ENCODE assay signal across 10 cellular contexts in the genomic region with DNA sequence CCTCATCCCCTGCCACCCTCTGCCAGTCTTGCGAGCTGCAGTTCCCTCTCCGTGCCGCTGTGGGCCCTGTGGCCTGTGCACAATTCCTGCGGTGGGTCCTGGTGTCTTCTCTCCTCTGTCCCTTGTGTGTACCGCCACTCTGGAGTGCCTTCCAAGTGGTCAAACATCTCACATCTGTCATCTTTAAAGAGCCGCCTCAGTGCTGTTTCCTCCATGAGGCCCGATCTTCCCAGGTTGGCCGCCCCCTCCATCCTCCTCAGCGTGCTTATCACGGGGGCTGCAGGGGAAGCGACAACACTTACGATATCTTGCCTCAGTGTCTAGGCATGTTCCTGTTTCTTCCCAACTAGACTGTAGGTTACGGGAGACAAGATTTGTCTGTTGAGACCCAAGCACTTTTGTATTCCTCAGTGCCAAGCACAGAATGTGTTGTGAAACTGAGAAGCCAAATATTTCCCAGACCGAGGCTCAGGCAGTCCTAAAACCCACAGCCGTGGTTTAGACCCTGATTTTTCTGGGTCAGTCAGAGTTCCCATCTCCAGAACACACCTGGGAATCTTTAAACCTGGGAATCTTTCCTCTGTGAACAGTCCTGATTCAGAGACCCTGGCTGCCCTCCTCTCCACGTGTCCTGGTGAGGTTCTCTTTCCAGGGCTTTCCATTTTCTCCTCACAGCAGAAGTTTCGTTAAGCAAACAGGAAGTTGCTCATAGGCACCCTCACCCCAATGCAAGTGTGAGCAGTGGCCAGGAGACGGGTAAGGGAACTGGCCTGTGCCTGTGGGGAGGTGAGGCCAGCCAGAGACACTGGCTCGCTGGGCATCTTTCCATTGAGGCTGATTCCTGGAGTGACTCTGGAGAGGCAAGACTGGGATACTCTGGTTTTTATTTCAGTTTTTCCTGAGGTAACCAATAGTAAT. TPM values are rescaled to one million over a fixed set of nuclear protein-coding genes. Genes with fewer than 3 reads are reported as not detected.
DNase-seq lines count a peak whose midpoint lies in the region; ATAC-seq and TF ChIP-seq lines count a peak whose summit lies in the region.
"Had no signal": no experiment of that assay in that cellular context is flagged by ENCODE, and none has a peak within 500 bp of the region (broad histone marks: within the 10 kb centered on the region; RNA-seq: fewer than 3 reads in every experiment).

No MANE protein-coding gene starts in this region.

- TF ChIP-seq CTCF in GM13977 (IDR thresholded peaks at IDR 0.05; ENCODE audit: extremely low read depth, insufficient read depth, missing control alignments), result no peak

- DNase-seq in NOMO-1 treated with DMSO at 0.1 percent for 48 hours (lab: John Stamatoyannopoulos, UW; ENCODE audit: unreplicated experiment) (peak; percentile 76), dermis blood vessel endothelial cell (peak; percentile 44), NCI-H82 (lab: John Stamatoyannopoulos, UW) (no peak), islet precursor cell (no peak), GM13977 (ENCODE audit: low spot score) (no peak)
- DNase-seq: activated T-cell treated with anti-CD3 and anti-CD28 coated beads for 4 hours, NCI-H526 had no signal

- H3K9ac ChIP-seq in BLaER1, result no peak overlapping the region

- H3K4me3 ChIP-seq in BLaER1 (no peak overlapping the region), muscle layer of duodenum (ENCODE audit: low read depth in 1 of 2, low read length in 2 of 2) (no peak overlapping the region)

- ATAC-seq in GM19328 (IDR thresholded peaks at IDR 0.05; ENCODE audit: unreplicated experiment), result no peak

- H3K27ac ChIP-seq in BLaER1 (peak overlapping the region; percentile 57; the same call in 1 of the 2 replicates), muscle layer of duodenum (ENCODE audit: low read length) (peak overlapping the region; percentile 36)

- H3K9me3 ChIP-seq in BLaER1 (no peaks in the 10 kb centered on the region), muscle layer of duodenum (ENCODE audit: control insufficient read depth in 1 of 2, low read length in 2 of 2) (no peaks in the 10 kb centered on the region)

- H3K27me3 ChIP-seq in BLaER1 (no peaks in the 10 kb centered on the region), muscle layer of duodenum (ENCODE audit: low read depth, low read length) (no peaks in the 10 kb centered on the region)

- in situ Hi-C loops in GM13977 (cut with MboI; ENCODE audit: low pct_unique_long_range_greater_than_20kb, low sequenced_read_pairs, unreplicated experiment), result no loop called here

- H3K4me1 ChIP-seq in BLaER1 (peaks cover 45% of the 10 kb centered on the region), muscle layer of duodenum (ENCODE audit: control insufficient read depth in 1 of 2, insufficient read depth in 2 of 2, low read length in 2 of 2) (no peaks in the 10 kb centered on the region)

- H4K20me1 ChIP-seq in BLaER1, result 0 out of 2 replicates have a peak, but pooled peaks cover 2% of the 10 kb centered on the region

- peak overlapping the region; percentile 20; the same call in 1 of the 2 replicates for H3K4me2 ChIP-seq in BLaER1

- peaks cover 23% of the 10 kb centered on the region for H3K36me3 ChIP-seq in BLaER1
- peaks cover 0 to 12% of the 10 kb centered on the region in 2 donors for H3K36me3 ChIP-seq in muscle layer of duodenum (ENCODE audit: control insufficient read depth in 1 of 2, insufficient read depth in 2 of 2, low read length in 2 of 2)

RNA-seq across cellular contexts. Expression of a gene that starts 28.8 kb away (rescaled TPM):
- total RNA-seq in dermis blood vessel endothelial cell, result not detected in 2 replicates

Comparison
In these comparisons a context has a peak if more than half of its experiments do, and no peak if none do; other contexts are left out.
1. DNase-seq: peak in NOMO-1 treated with DMSO at 0.1 percent for 48 hours (single experiment) and dermis blood vessel endothelial cell (single experiment); none in NCI-H82 (single experiment), islet precursor cell (single experiment) and GM13977 (single experiment).